In genomic region chr2:183060500-183061231, GRCh38 we compare ENCODE assay signal across 16 cellular contexts.
"Had no signal": no experiment of that assay in that cellular context is flagged by ENCODE, and none has a peak within 500 bp of the region (broad histone marks: within the 10 kb centered on the region; RNA-seq: fewer than 3 reads in every experiment).

No MANE protein-coding gene starts in this region.

- H3K4me3 ChIP-seq: body of pancreas, dorsolateral prefrontal cortex, prostate gland, right atrium auricular region, transverse colon had no signal

- H3K27ac ChIP-seq: body of pancreas, prostate gland, right atrium auricular region, transverse colon, VCaP had no signal

- H3K9me3 ChIP-seq: body of pancreas, prostate gland, right atrium auricular region, transverse colon had no signal

- DNase-seq: activated CD4-positive, alpha-beta T cell treated with anti-CD3 and anti-CD28 coated beads, Interleukin-2, amount 50 U/mL, for 48 hours; activated CD8-positive, alpha-beta memory T cell treated with anti-CD3 and anti-CD28 coated beads, Interleukin-2, amount 10 ng/mL, durations not matched to agents 7 days and 5 days; activated naive CD8-positive, alpha-beta T cell treated with anti-CD3 and anti-CD28 coated beads, Interleukin-2, amount 10 ng/mL, durations not matched to agents 7 days and 5 days; amygdala; body of pancreas; dorsolateral prefrontal cortex; mesendoderm; naive thymus-derived CD4-positive, alpha-beta T cell; stimulated activated CD4-positive, alpha-beta T cell treated with anti-CD3 and anti-CD28 coated beads, Interleukin-2, amount 100 ng/mL, for 24 hours; stimulated activated naive CD4-positive, alpha-beta T cell treated with Interleukin-2 at 50 U/mL for 16 hours; substantia nigra; T-cell; transverse colon had no signal

- H3K9me3 Mint-ChIP-seq: activated naive CD8-positive, alpha-beta T cell treated with anti-CD3 and anti-CD28 coated beads, Interleukin-2, amount 10 ng/mL, durations not matched to agents 7 days and 5 days; naive thymus-derived CD4-positive, alpha-beta T cell; T-cell had no signal

- H3K27ac Mint-ChIP-seq: activated CD8-positive, alpha-beta memory T cell treated with anti-CD3 and anti-CD28 coated beads, Interleukin-2, amount 10 ng/mL, durations not matched to agents 7 days and 5 days; activated naive CD8-positive, alpha-beta T cell treated with anti-CD3 and anti-CD28 coated beads, Interleukin-2, amount 10 ng/mL, durations not matched to agents 7 days and 5 days; naive thymus-derived CD4-positive, alpha-beta T cell; T-cell had no signal

- H3K4me3 Mint-ChIP-seq: activated CD8-positive, alpha-beta memory T cell treated with anti-CD3 and anti-CD28 coated beads, Interleukin-2, amount 10 ng/mL, durations not matched to agents 7 days and 5 days; activated naive CD8-positive, alpha-beta T cell treated with anti-CD3 and anti-CD28 coated beads, Interleukin-2, amount 10 ng/mL, durations not matched to agents 7 days and 5 days; naive thymus-derived CD4-positive, alpha-beta T cell; T-cell had no signal

- H3K36me3 ChIP-seq: prostate gland, right atrium auricular region, transverse colon had no signal

- ATAC-seq: activated CD8-positive, alpha-beta memory T cell treated with anti-CD3 and anti-CD28 coated beads, Interleukin-2, amount 10 ng/mL, durations not matched to agents 7 days and 5 days; body of pancreas; naive thymus-derived CD4-positive, alpha-beta T cell; T-cell had no signal

- H3K4me1 Mint-ChIP-seq: activated naive CD8-positive, alpha-beta T cell treated with anti-CD3 and anti-CD28 coated beads, Interleukin-2, amount 10 ng/mL, durations not matched to agents 7 days and 5 days; naive thymus-derived CD4-positive, alpha-beta T cell; T-cell had no signal

- H3K27me3 ChIP-seq: body of pancreas, dorsolateral prefrontal cortex, right atrium auricular region, transverse colon had no signal

- H3K36me3 Mint-ChIP-seq: activated CD8-positive, alpha-beta memory T cell treated with anti-CD3 and anti-CD28 coated beads, Interleukin-2, amount 10 ng/mL, durations not matched to agents 7 days and 5 days; activated naive CD8-positive, alpha-beta T cell treated with anti-CD3 and anti-CD28 coated beads, Interleukin-2, amount 10 ng/mL, durations not matched to agents 7 days and 5 days; naive thymus-derived CD4-positive, alpha-beta T cell; T-cell had no signal

- H3K4me1 ChIP-seq: prostate gland, right atrium auricular region had no signal
